13 cellular contexts compared by ENCODE assay signal in the genomic region with DNA sequence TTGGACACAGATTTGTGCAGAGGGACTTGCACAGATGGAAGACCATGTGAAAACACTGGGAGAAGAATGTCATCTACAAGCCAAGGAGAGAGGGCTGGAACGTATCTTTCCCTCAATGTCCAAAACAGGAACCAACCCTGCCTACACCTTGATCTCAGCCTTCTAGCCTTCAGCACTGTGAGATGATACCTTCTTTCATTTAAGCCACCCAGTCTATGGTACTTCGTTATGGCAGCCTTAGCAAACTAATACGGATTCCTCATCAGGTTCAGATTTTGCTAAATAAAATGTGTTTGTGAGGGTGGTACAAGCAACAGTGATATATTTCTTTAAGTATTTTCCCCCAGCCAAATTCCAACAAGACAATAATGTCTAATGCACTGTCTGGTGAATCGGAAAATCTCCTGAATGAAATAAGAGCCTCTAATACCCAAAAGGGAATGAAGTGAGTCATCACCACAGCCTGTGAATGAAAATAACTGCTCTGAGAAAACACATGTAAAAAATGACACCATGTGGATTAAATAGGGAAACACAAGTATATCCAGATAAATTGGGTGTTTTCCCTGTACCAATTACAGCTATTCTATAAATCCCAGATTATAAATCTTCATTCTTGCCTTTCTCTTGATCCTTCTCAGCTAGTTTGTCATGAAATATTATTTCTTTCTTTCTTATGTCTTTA.
DNase-seq lines count a peak whose midpoint lies in the region; ATAC-seq, FAIRE-seq and TF ChIP-seq lines count a peak whose summit lies in the region.
"Had no signal": no experiment of that assay in that cellular context is flagged by ENCODE, and none has a peak within 500 bp of the region (broad histone marks: within the 10 kb centered on the region; RNA-seq: fewer than 3 reads in every experiment).

No MANE protein-coding gene starts in this region.

- H3K4me3 Mint-ChIP-seq in T-helper 17 cell = no peak overlapping the region
- H3K4me3 Mint-ChIP-seq: immature natural killer cell; stimulated activated naive CD8-positive, alpha-beta T cell treated with anti-CD3 and anti-CD28 coated beads, Interleukin-15, Interleukin-2, amounts not matched to agents 100 ng/mL and 50 ng/mL, for 24 hours had no signal

- no peak for TF ChIP-seq CTCF in pancreas (IDR thresholded peaks at IDR 0.05)

- FAIRE-seq in pancreas (lab: Jason Lieb, UNC) = peak; percentile 70

- no peaks in the 10 kb centered on the region for H3K27me3 ChIP-seq in pancreas

- no peaks in the 10 kb centered on the region for H3K27me3 Mint-ChIP-seq in T-helper 17 cell
- H3K27me3 Mint-ChIP-seq: stimulated activated naive CD8-positive, alpha-beta T cell treated with anti-CD3 and anti-CD28 coated beads, Interleukin-15, Interleukin-2, amounts not matched to agents 100 ng/mL and 50 ng/mL, for 24 hours had no signal

- DNase-seq in EH (ENCODE audit: low read depth) (peak; percentile 91), OCI-M1 (lab: John Stamatoyannopoulos, UW) (peak; percentile 60), pancreas (no peak), T-helper 17 cell (no peak)
- no peak for DNase-seq in activated CD4-positive, alpha-beta T cell treated with anti-CD3 and anti-CD28 coated beads for 1 hour
- DNase-seq: central memory CD4-positive, alpha-beta T cell; immature natural killer cell; NCI-H1105 treated with DMSO at 0.1 percent for 48 hours; SIG-M5 had no signal

- WGBS in pancreas, 2 donors = 53 to 71% methylated on average over 4 of the region's 4 CpGs

- no peak overlapping the region for H3K27ac ChIP-seq in pancreas

- no peaks in the 10 kb centered on the region for H3K36me3 Mint-ChIP-seq in T-helper 17 cell (ENCODE audit: low read depth)
- H3K36me3 Mint-ChIP-seq: immature natural killer cell had no signal

- no peaks in the 10 kb centered on the region for H3K4me1 ChIP-seq in pancreas

- no peak overlapping the region for H3K27ac Mint-ChIP-seq in T-helper 17 cell
- H3K27ac Mint-ChIP-seq: immature natural killer cell; stimulated activated naive CD8-positive, alpha-beta T cell treated with anti-CD3 and anti-CD28 coated beads, Interleukin-15, Interleukin-2, amounts not matched to agents 100 ng/mL and 50 ng/mL, for 24 hours had no signal

- H3K4me3 ChIP-seq in pancreas = no peak overlapping the region

- no peaks in the 10 kb centered on the region for H3K4me1 Mint-ChIP-seq in T-helper 17 cell
- H3K4me1 Mint-ChIP-seq: immature natural killer cell had no signal

- no peaks in the 10 kb centered on the region for H3K36me3 ChIP-seq in pancreas

- H3K9me3 ChIP-seq in pancreas (no peaks in the 10 kb centered on the region), T-helper 17 cell (ENCODE audit: control insufficient read depth, low read length, poor library complexity, severe bottlenecking) (no peaks in the 10 kb centered on the region)

- ATAC-seq in esophagus mucosa = peak; percentile 76
- ATAC-seq in pancreas = peak in 3 of 4 donors; percentile 42 to 80 (median 45)
- no peak for ATAC-seq in HG02938 (IDR thresholded peaks at IDR 0.05; ENCODE audit: unreplicated experiment)
- ATAC-seq in T-helper 17 cell = no peak
- no peak for ATAC-seq in GM18511 (IDR thresholded peaks at IDR 0.05; ENCODE audit: unreplicated experiment)

- intact Hi-C loops in pancreas (cut with DNase I) = no loop called here

Comparison
In these comparisons a context has a peak if more than half of its experiments do, and no peak if none do; other contexts are left out.
1. DNase-seq: peak in EH (single experiment) and OCI-M1 (single experiment); none in pancreas (0 of 6), activated CD4-positive, alpha-beta T cell treated with anti-CD3 and anti-CD28 coated beads for 1 hour (single experiment) and T-helper 17 cell (0 of 3).
2. ATAC-seq: peak in esophagus mucosa (single experiment) and pancreas (3 of 4); none in HG02938 (single experiment), T-helper 17 cell (single experiment) and GM18511 (single experiment).